In the genomic region with DNA sequence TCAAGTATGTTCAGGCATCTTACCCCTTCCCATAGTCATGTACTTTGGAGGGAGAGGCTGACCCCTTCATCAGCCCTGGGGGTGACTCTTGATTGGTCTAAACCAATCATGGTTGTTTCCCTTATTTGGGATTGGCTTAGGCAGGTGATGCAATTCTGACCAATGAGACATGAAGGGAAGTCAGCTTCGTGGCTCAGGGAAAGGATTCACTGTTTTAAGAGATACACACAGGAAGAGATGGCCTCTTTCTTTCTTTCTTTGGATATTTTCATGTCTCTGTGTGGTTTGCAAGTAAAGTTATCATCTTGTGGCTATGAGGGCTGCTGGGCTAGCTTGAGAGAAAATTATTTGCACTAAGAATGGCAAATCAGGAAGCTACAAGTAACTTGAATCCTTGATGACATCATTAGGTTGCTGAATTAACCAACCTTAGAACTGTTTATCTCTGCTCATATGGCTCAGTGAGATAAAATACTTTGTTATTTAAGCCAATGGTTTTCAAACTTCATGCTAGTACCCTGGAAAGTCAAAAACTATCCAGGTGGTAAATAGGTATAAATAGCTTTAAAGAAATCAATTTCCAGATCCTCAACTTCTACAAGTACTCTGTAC, we compare ENCODE assay signal across 1 cellular context.
TF ChIP-seq lines count a peak whose summit lies in the region.

No MANE protein-coding gene starts in this region.

TF ChIP-seq in GM23338, 12 proteins besides CTCF, POLR2A, EP300 and RAD21 (continued from another document):
- TF ChIP-seq, protein P1, sequence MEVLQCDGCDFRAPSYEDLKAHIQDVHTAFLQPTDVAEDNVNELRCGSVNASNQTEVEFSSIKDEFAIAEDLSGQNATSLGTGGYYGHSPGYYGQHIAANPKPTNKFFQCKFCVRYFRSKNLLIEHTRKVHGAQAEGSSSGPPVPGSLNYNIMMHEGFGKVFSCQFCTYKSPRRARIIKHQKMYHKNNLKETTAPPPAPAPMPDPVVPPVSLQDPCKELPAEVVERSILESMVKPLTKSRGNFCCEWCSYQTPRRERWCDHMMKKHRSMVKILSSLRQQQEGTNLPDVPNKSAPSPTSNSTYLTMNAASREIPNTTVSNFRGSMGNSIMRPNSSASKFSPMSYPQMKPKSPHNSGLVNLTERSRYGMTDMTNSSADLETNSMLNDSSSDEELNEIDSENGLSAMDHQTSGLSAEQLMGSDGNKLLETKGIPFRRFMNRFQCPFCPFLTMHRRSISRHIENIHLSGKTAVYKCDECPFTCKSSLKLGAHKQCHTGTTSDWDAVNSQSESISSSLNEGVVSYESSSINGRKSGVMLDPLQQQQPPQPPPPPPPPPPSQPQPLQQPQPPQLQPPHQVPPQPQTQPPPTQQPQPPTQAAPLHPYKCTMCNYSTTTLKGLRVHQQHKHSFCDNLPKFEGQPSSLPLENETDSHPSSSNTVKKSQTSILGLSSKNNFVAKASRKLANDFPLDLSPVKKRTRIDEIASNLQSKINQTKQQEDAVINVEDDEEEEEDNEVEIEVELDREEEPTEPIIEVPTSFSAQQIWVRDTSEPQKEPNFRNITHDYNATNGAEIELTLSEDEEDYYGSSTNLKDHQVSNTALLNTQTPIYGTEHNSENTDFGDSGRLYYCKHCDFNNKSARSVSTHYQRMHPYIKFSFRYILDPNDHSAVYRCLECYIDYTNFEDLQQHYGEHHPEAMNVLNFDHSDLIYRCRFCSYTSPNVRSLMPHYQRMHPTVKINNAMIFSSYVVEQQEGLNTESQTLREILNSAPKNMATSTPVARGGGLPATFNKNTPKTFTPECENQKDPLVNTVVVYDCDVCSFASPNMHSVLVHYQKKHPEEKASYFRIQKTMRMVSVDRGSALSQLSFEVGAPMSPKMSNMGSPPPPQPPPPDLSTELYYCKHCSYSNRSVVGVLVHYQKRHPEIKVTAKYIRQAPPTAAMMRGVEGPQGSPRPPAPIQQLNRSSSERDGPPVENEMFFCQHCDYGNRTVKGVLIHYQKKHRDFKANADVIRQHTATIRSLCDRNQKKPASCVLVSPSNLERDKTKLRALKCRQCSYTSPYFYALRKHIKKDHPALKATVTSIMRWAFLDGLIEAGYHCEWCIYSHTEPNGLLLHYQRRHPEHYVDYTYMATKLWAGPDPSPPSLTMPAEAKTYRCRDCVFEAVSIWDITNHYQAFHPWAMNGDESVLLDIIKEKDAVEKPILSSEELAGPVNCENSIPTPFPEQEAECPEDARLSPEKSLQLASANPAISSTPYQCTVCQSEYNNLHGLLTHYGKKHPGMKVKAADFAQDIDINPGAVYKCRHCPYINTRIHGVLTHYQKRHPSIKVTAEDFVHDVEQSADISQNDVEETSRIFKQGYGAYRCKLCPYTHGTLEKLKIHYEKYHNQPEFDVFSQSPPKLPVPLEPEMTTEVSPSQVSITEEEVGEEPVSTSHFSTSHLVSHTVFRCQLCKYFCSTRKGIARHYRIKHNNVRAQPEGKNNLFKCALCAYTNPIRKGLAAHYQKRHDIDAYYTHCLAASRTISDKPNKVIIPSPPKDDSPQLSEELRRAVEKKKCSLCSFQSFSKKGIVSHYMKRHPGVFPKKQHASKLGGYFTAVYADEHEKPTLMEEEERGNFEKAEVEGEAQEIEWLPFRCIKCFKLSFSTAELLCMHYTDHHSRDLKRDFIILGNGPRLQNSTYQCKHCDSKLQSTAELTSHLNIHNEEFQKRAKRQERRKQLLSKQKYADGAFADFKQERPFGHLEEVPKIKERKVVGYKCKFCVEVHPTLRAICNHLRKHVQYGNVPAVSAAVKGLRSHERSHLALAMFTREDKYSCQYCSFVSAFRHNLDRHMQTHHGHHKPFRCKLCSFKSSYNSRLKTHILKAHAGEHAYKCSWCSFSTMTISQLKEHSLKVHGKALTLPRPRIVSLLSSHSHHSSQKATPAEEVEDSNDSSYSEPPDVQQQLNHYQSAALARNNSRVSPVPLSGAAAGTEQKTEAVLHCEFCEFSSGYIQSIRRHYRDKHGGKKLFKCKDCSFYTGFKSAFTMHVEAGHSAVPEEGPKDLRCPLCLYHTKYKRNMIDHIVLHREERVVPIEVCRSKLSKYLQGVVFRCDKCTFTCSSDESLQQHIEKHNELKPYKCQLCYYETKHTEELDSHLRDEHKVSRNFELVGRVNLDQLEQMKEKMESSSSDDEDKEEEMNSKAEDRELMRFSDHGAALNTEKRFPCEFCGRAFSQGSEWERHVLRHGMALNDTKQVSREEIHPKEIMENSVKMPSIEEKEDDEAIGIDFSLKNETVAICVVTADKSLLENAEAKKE (CRISPR knock-in tag; IDR thresholded peaks at IDR 0.05): no peak
- no peak for TF ChIP-seq JUNB (IDR thresholded peaks at IDR 0.05; ENCODE audit: unreplicated experiment)
- TF ChIP-seq, protein P2, sequence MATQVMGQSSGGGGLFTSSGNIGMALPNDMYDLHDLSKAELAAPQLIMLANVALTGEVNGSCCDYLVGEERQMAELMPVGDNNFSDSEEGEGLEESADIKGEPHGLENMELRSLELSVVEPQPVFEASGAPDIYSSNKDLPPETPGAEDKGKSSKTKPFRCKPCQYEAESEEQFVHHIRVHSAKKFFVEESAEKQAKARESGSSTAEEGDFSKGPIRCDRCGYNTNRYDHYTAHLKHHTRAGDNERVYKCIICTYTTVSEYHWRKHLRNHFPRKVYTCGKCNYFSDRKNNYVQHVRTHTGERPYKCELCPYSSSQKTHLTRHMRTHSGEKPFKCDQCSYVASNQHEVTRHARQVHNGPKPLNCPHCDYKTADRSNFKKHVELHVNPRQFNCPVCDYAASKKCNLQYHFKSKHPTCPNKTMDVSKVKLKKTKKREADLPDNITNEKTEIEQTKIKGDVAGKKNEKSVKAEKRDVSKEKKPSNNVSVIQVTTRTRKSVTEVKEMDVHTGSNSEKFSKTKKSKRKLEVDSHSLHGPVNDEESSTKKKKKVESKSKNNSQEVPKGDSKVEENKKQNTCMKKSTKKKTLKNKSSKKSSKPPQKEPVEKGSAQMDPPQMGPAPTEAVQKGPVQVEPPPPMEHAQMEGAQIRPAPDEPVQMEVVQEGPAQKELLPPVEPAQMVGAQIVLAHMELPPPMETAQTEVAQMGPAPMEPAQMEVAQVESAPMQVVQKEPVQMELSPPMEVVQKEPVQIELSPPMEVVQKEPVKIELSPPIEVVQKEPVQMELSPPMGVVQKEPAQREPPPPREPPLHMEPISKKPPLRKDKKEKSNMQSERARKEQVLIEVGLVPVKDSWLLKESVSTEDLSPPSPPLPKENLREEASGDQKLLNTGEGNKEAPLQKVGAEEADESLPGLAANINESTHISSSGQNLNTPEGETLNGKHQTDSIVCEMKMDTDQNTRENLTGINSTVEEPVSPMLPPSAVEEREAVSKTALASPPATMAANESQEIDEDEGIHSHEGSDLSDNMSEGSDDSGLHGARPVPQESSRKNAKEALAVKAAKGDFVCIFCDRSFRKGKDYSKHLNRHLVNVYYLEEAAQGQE (IDR thresholded peaks at IDR 0.05; ENCODE audit: unreplicated experiment): no peak
- TF ChIP-seq POLR2AphosphoS5 (IDR thresholded peaks at IDR 0.05; ENCODE audit: low read depth): no peak
- TF ChIP-seq STAT1 (IDR thresholded peaks at IDR 0.05; ENCODE audit: unreplicated experiment): no peak
- TF ChIP-seq NANOG (IDR thresholded peaks at IDR 0.05; ENCODE audit: borderline replicate concordance): no peak
- TF ChIP-seq ZNF114 (CRISPR knock-in tag; IDR thresholded peaks at IDR 0.05): no peak
- TF ChIP-seq ZNF331 (CRISPR knock-in tag; IDR thresholded peaks at IDR 0.05; ENCODE audit: low read depth): no peak
- no peak for TF ChIP-seq CREB1 (CRISPR knock-in tag; IDR thresholded peaks at IDR 0.05; ENCODE audit: low read depth)
- no peak for TF ChIP-seq EZH2phosphoT487 (IDR thresholded peaks at IDR 0.05; ENCODE audit: unreplicated experiment)
